Comparison of ENCODE assay signal across 2 cellular contexts in the genomic region with DNA sequence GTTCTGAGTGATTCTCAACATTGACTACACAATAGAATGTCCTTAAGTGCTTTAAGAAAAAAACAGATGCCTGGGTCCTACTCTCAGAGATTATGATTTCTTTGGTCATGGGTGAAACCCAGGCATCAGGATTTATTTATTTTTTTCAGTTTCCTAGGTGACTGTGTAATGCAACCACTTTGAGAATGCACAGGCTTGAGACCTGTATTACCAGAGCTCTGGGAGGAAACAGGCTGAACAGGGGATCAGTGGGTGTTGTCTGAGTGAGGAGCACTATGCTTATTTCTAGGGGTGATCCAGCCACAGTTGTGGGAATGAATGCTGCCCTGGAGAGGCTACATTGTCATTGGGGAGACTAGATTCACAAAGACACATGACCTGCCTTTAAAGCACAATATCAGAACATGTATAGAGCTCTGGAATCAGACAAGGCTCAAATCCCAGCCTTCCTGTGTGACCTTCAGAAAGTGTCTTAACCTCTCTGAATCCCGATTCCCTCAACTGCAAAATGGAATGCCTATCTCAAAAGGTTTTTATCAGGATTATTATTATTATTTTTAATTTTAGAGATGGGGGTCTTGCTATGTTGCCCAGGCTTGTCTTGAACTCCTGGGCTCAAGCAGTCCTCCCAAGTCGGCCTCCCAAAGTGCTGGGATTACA.
TF ChIP-seq lines count a peak whose summit lies in the region.

No MANE protein-coding gene starts in this region.

TF ChIP-seq in GM23338, 12 proteins besides CTCF, POLR2A, EP300 and RAD21:
- TF ChIP-seq EZH2 (IDR thresholded peaks at IDR 0.05; ENCODE audit: low read depth, unreplicated experiment) (no peak), EZH2phosphoT487 (IDR thresholded peaks at IDR 0.05; ENCODE audit: unreplicated experiment) (no peak), STAT1 (IDR thresholded peaks at IDR 0.05; ENCODE audit: unreplicated experiment) (no peak), ZNF331 (CRISPR knock-in tag; IDR thresholded peaks at IDR 0.05; ENCODE audit: low read depth) (no peak), JUNB (IDR thresholded peaks at IDR 0.05; ENCODE audit: unreplicated experiment) (no peak), POLR2AphosphoS5 (IDR thresholded peaks at IDR 0.05; ENCODE audit: low read depth) (no peak)

TF ChIP-seq in H1, 55 proteins besides CTCF, POLR2A, EP300 and RAD21:
- peak; percentile 1; the same call in 1 of the 2 replicates for TF ChIP-seq CHD2 (IDR thresholded peaks at IDR 0.05; ENCODE audit: low read length)
- no peak for TF ChIP-seq CBX8 (IDR thresholded peaks at IDR 0.05; ENCODE audit: borderline replicate concordance, low read depth, low read length)
- TF ChIP-seq RNF2 (IDR thresholded peaks at IDR 0.05; ENCODE audit: borderline replicate concordance, low read depth, low read length, missing control alignments, poor library complexity, severe bottlenecking): no peak
TF ChIP-seq in H1: peak in this region for 1.
